ENCODE assay signal across 19 cellular contexts in genomic region chr2:84646514-84646913, GRCh38.
DNase-seq lines count a peak whose midpoint lies in the region; ATAC-seq and TF ChIP-seq lines count a peak whose summit lies in the region.
"Had no signal": no experiment of that assay in that cellular context is flagged by ENCODE, and none has a peak within 500 bp of the region (broad histone marks: within the 10 kb centered on the region; RNA-seq: fewer than 3 reads in every experiment).

No MANE protein-coding gene starts in this region.

- no peak overlapping the region for H3K9ac ChIP-seq in mesenchymal stem cell (ENCODE audit: low read length)
- H3K9ac ChIP-seq: BLaER1, SK-N-SH had no signal

- H3K4me3 ChIP-seq in choroid plexus epithelial cell (ENCODE audit: low read depth, low read length) (no peak overlapping the region), mesenchymal stem cell (ENCODE audit: insufficient read depth in 1 of 2, low read depth in 1 of 2, low read length in 2 of 2) (no peak overlapping the region), prostate gland (no peak overlapping the region)
- H3K4me3 ChIP-seq: BLaER1 had no signal

- H3K4me2 ChIP-seq in mesenchymal stem cell (ENCODE audit: low read length, poor library complexity, severe bottlenecking): no peak overlapping the region
- H3K4me2 ChIP-seq: BLaER1, SK-N-SH had no signal

- H3K79me1 ChIP-seq in mesenchymal stem cell (replicated peaks; ENCODE audit: low read length, poor library complexity, severe bottlenecking): no peaks in the 10 kb centered on the region

- no peak overlapping the region for H3K14ac ChIP-seq in mesenchymal stem cell (ENCODE audit: low read length in 2 of 2)

- no peak overlapping the region for H2BK120ac ChIP-seq in mesenchymal stem cell (ENCODE audit: low read depth, low read length)

- H3K23ac ChIP-seq in mesenchymal stem cell (ENCODE audit: low read length in 2 of 2): no peak overlapping the region

- H2AFZ ChIP-seq in mesenchymal stem cell (ENCODE audit: low read depth, low read length): no peak overlapping the region

- H3K36me3 ChIP-seq in KOPT-K1 (ENCODE audit: insufficient read depth, low read length) (no peaks in the 10 kb centered on the region), mesenchymal stem cell (ENCODE audit: control insufficient read depth in 1 of 2, insufficient read depth in 2 of 2, low read depth in 1 of 2, low read length in 2 of 2) (no peaks in the 10 kb centered on the region), prostate gland (no peaks in the 10 kb centered on the region)
- H3K36me3 ChIP-seq: BLaER1 had no signal

- no peak overlapping the region for H2BK12ac ChIP-seq in mesenchymal stem cell (ENCODE audit: low read length in 2 of 2)

- H3K27ac ChIP-seq in KOPT-K1 (ENCODE audit: low read depth, low read length, poor library complexity, severe bottlenecking) (peak overlapping the region; percentile 51), mesenchymal stem cell (ENCODE audit: low read length, poor library complexity, severe bottlenecking) (peak overlapping the region; percentile 86), prostate gland (no peak overlapping the region)
- H3K27ac ChIP-seq: BLaER1 had no signal

- H2AK5ac ChIP-seq in mesenchymal stem cell (ENCODE audit: low read length, severe bottlenecking): no peak overlapping the region

- DNase-seq in choroid plexus epithelial cell (ENCODE audit: low read depth) (peak; percentile 2), mesenchymal stem cell (no peak), prostate gland (ENCODE audit: low spot score) (no peak)
- no peak for DNase-seq in activated CD4-positive, alpha-beta T cell treated with anti-CD3 and anti-CD28 coated beads, Interleukin-2, amount 50 U/mL, for 48 hours
- DNase-seq: Calu3; CD4-positive, alpha-beta memory T cell; DMS153; GOT3; HCEC 1CT; Karpas-422; NCI-H1694 treated with DMSO at 0.1 percent for 48 hours; NCI-H2081 treated with DMSO at 0.1 percent for 48 hours; NCI-H69; SIG-M5; SK-N-SH had no signal

- H4K8ac ChIP-seq in mesenchymal stem cell (ENCODE audit: low read length): no peak overlapping the region

- H3K4me1 ChIP-seq in mesenchymal stem cell (ENCODE audit: control insufficient read depth, insufficient read depth, low read depth, low read length) (peaks cover 2% of the 10 kb centered on the region), prostate gland (replicated peaks) (no peaks in the 10 kb centered on the region)
- H3K4me1 ChIP-seq: BLaER1 had no signal

- H3K4ac ChIP-seq in mesenchymal stem cell (ENCODE audit: low read depth in 1 of 2, low read length in 2 of 2): no peak overlapping the region

- intact Hi-C loops in prostate gland (cut with DNase I): no loop called here

- ATAC-seq in HG03175 (IDR thresholded peaks at IDR 0.05; ENCODE audit: unreplicated experiment): no peak
- no peak for ATAC-seq in GM21723 (IDR thresholded peaks at IDR 0.05; ENCODE audit: unreplicated experiment)

- TF ChIP-seq POLR2A in prostate gland (IDR thresholded peaks at IDR 0.05): no peak

- no peak overlapping the region for H3K18ac ChIP-seq in mesenchymal stem cell (ENCODE audit: low read depth in 1 of 2, low read length in 2 of 2)

- TF ChIP-seq CTCF in choroid plexus epithelial cell (conservative IDR thresholded peaks at IDR 0.05; ENCODE audit: low read depth, low read length): no peak
- TF ChIP-seq CTCF in prostate gland (IDR thresholded peaks at IDR 0.05): no peak

- H2BK5ac ChIP-seq in mesenchymal stem cell (ENCODE audit: low read depth, low read length, poor library complexity, severe bottlenecking): no peak overlapping the region

- H2BK15ac ChIP-seq in mesenchymal stem cell (ENCODE audit: low read depth, poor library complexity, severe bottlenecking): no peak overlapping the region

- peaks cover 7 to 17% of the 10 kb centered on the region in 2 experiments for H3K27me3 ChIP-seq in mesenchymal stem cell (ENCODE audit: control insufficient read depth in 1 of 2, insufficient read depth in 1 of 2, low read length in 2 of 2)
- H3K27me3 ChIP-seq in prostate gland (replicated peaks; ENCODE audit: insufficient read depth): no peaks in the 10 kb centered on the region
- H3K27me3 ChIP-seq: BLaER1 had no signal

- peaks cover 5% of the 10 kb centered on the region for H3K9me3 ChIP-seq in KOPT-K1 (ENCODE audit: insufficient read depth, low read length, poor library complexity, severe bottlenecking)
- peaks cover 5% of the 10 kb centered on the region for H3K9me3 ChIP-seq in mesenchymal stem cell (ENCODE audit: control insufficient read depth, low read length)
- H3K9me3 ChIP-seq in prostate gland: no peaks in the 10 kb centered on the region
- H3K9me3 ChIP-seq: SK-N-SH had no signal

- no peak overlapping the region for H4K91ac ChIP-seq in mesenchymal stem cell (ENCODE audit: low read length)

Comparison
In these comparisons a context has a peak if more than half of its experiments do, and no peak if none do; other contexts are left out.
1. H3K27ac ChIP-seq: peak in KOPT-K1 (single experiment) and mesenchymal stem cell (single experiment); none in prostate gland (0 of 2).